Comparison of ENCODE assay signal across 1 cellular context in the genomic region with DNA sequence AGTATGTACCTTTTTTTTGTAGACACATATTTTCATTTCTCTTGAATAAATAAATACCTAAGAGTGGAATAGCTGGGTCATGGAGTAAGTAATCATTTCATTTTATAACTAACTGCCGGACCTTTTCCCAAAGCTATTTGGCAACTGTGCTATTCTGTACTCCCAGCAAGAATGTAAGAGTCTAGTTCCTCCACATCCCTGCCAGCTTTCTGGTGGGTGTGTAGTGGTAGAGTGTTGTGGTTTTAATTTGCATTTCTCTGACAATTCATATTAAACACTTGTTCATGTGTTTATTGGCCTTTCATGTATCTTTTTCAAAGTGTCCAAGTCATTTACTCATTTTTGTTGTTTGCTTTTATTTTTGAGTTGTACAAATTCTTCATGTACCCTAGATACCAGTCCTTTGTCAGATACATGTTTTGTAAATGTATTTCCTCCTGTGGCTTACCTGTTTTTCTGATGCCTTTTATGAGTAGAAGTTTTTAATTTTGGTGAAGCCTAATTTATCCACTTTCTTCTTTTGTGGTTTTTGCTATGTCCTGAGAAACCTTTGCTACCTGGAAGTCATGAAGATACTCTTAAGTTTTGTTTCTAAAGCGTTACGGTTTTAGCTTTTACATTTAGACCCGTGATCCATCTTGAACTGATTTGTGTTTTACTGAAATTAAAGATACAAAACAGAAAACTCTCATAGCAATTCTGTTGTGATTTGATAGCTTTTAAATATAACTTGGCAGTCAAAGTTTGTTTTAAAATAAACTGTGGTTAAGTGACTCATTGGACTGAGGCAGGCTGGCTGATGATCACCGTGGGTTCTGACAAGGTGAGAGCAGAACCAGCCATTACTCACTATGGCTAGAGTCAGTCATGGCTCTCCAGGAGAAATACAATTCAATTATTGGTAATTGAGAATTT.
TF ChIP-seq lines count a peak whose summit lies in the region.

No MANE protein-coding gene starts in this region.

TF ChIP-seq in SK-N-SH treated with all-trans-retinoic acid at 6 μM for 48 hours, 23 proteins besides CTCF, POLR2A, EP300 and RAD21 (continued from another document):
- TF ChIP-seq, protein P1, sequence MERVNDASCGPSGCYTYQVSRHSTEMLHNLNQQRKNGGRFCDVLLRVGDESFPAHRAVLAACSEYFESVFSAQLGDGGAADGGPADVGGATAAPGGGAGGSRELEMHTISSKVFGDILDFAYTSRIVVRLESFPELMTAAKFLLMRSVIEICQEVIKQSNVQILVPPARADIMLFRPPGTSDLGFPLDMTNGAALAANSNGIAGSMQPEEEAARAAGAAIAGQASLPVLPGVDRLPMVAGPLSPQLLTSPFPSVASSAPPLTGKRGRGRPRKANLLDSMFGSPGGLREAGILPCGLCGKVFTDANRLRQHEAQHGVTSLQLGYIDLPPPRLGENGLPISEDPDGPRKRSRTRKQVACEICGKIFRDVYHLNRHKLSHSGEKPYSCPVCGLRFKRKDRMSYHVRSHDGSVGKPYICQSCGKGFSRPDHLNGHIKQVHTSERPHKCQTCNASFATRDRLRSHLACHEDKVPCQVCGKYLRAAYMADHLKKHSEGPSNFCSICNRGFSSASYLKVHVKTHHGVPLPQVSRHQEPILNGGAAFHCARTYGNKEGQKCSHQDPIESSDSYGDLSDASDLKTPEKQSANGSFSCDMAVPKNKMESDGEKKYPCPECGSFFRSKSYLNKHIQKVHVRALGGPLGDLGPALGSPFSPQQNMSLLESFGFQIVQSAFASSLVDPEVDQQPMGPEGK (CRISPR knock-in tag; IDR thresholded peaks at IDR 0.05; ENCODE audit: borderline replicate concordance) = peak; percentile 81
- TF ChIP-seq, protein P2, sequence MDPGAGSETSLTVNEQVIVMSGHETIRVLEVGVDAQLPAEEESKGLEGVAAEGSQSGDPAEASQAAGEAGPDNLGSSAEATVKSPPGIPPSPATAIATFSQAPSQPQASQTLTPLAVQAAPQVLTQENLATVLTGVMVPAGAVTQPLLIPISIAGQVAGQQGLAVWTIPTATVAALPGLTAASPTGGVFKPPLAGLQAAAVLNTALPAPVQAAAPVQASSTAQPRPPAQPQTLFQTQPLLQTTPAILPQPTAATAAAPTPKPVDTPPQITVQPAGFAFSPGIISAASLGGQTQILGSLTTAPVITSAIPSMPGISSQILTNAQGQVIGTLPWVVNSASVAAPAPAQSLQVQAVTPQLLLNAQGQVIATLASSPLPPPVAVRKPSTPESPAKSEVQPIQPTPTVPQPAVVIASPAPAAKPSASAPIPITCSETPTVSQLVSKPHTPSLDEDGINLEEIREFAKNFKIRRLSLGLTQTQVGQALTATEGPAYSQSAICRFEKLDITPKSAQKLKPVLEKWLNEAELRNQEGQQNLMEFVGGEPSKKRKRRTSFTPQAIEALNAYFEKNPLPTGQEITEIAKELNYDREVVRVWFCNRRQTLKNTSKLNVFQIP (CRISPR knock-in tag; IDR thresholded peaks at IDR 0.05; ENCODE audit: borderline replicate concordance, low read depth) = peak; percentile 53; the same call in 1 of the 2 replicates
- TF ChIP-seq SNAI2 (CRISPR knock-in tag; IDR thresholded peaks at IDR 0.05) (no peak), PPARA (CRISPR knock-in tag; IDR thresholded peaks at IDR 0.05; ENCODE audit: borderline replicate concordance) (no peak), ARNTL (CRISPR knock-in tag; IDR thresholded peaks at IDR 0.05; ENCODE audit: borderline replicate concordance, low read depth) (no peak)
- TF ChIP-seq, protein P3, sequence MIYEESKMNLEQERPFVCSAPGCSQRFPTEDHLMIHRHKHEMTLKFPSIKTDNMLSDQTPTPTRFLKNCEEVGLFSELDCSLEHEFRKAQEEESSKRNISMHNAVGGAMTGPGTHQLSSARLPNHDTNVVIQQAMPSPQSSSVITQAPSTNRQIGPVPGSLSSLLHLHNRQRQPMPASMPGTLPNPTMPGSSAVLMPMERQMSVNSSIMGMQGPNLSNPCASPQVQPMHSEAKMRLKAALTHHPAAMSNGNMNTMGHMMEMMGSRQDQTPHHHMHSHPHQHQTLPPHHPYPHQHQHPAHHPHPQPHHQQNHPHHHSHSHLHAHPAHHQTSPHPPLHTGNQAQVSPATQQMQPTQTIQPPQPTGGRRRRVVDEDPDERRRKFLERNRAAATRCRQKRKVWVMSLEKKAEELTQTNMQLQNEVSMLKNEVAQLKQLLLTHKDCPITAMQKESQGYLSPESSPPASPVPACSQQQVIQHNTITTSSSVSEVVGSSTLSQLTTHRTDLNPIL (CRISPR knock-in tag; IDR thresholded peaks at IDR 0.05; ENCODE audit: low read depth) = 0 out of 2 replicates have a peak, but pooled peaks have one; percentile 12
TF ChIP-seq in SK-N-SH treated with all-trans-retinoic acid at 6 μM for 48 hours: peak in this region for 8.
